22 cellular contexts compared by ENCODE assay signal in genomic region chr12:12744556-12745305, GRCh38. TPM values are rescaled to one million over a fixed set of nuclear protein-coding genes. Genes with fewer than 3 reads are reported as not detected.
A peak's percentile ranks its signal among the peaks of the same experiment; 100 is the strongest.
DNase-seq lines count a peak whose midpoint lies in the region; ATAC-seq and TF ChIP-seq lines count a peak whose summit lies in the region.
"Had no signal": no experiment of that assay in that cellular context is flagged by ENCODE, and none has a peak within 500 bp of the region (broad histone marks: within the 10 kb centered on the region; RNA-seq: fewer than 3 reads in every experiment).

No MANE protein-coding gene starts in this region.

- H3K36me3 Mint-ChIP-seq in MCF 10A (ENCODE audit: insufficient read depth, unreplicated experiment), result no peaks in the 10 kb centered on the region
- peaks cover 27% of the 10 kb centered on the region for H3K36me3 Mint-ChIP-seq in type B pancreatic cell

- CTCF ChIA-PET in MCF 10A (lab: Yijun Ruan, JAX), result interaction anchor here (4.1 kb wide), 1 partner anchor 8 kb away, joined by 42 read pairs; no protein-coding TSS in a partner anchor
- CTCF ChIA-PET in PC-3 (lab: Charles Lee), result interaction anchor here (0.6 kb wide), 1 partner anchor 29 kb away, joined by 5 read pairs; no protein-coding TSS in a partner anchor

- H3K27ac ChIP-seq in breast epithelium (peak overlapping the region; percentile 49 to 66), PC-3 (ENCODE audit: low read length) (no peak overlapping the region)
- H3K27ac ChIP-seq: tibial artery had no signal

- no peaks in the 10 kb centered on the region for H3K9me3 Mint-ChIP-seq in MCF 10A (ENCODE audit: unreplicated experiment)
- no peaks in the 10 kb centered on the region for H3K9me3 Mint-ChIP-seq in type B pancreatic cell
- H3K9me3 Mint-ChIP-seq: activated CD4-positive, alpha-beta memory T cell treated with anti-CD3 and anti-CD28 coated beads for 36 hours had no signal

- H2AFZ ChIP-seq in PC-3 (ENCODE audit: low read length), result no peak overlapping the region

- H4K20me1 ChIP-seq in PC-3 (ENCODE audit: low read length), result no peaks in the 10 kb centered on the region

- no peaks in the 10 kb centered on the region for H3K9me3 ChIP-seq in breast epithelium
- no peaks in the 10 kb centered on the region for H3K9me3 ChIP-seq in PC-3 (ENCODE audit: low read length)
- H3K9me3 ChIP-seq: tibial artery had no signal

- DNase-seq in breast epithelium (ENCODE audit: low spot score in 2 of 2) (no peak), MCF 10A (ENCODE audit: unreplicated experiment) (no peak), PC-3 (no peak), left kidney (ENCODE audit: low read depth, low spot score) (peak; percentile 93), type B pancreatic cell (ENCODE audit: extremely low spot score, unreplicated experiment) (peak; percentile 11), NCI-H526 treated with DMSO at 0.1 percent for 48 hours (lab: John Stamatoyannopoulos, UW) (no peak), T-helper 9 cell (no peak)
- DNase-seq: activated CD4-positive, alpha-beta memory T cell treated with anti-CD3 and anti-CD28 coated beads for 36 hours; activated naive CD4-positive, alpha-beta T cell; anterior cingulate cortex; central memory CD4-positive, alpha-beta T cell; foreskin melanocyte; H7; midbrain; NCI-H187 treated with DMSO at 0.1 percent for 48 hours; NCI-H526; OCI-M1; SHP77 treated with DMSO at 0.1 percent for 48 hours; stimulated activated CD4-positive, alpha-beta T cell treated with anti-CD3 and anti-CD28 coated beads, Interleukin-2, amount 100 ng/mL, for 48 hours; stimulated activated naive CD8-positive, alpha-beta T cell treated with anti-CD3 and anti-CD28 coated beads, Interleukin-15, Interleukin-2, amounts not matched to agents 100 U/mL and 50 U/mL, for 24 hours; tibial artery had no signal

- no peaks in the 10 kb centered on the region for H3K79me2 ChIP-seq in PC-3 (ENCODE audit: low read length)

- H3K4me1 ChIP-seq in breast epithelium (no peaks in the 10 kb centered on the region), PC-3 (ENCODE audit: insufficient read depth, low read length) (peaks cover 15% of the 10 kb centered on the region)
- H3K4me1 ChIP-seq: tibial artery had no signal

- no peaks in the 10 kb centered on the region for H3K36me3 ChIP-seq in breast epithelium
- no peaks in the 10 kb centered on the region for H3K36me3 ChIP-seq in PC-3 (ENCODE audit: low read depth, low read length)
- H3K36me3 ChIP-seq: tibial artery had no signal

- no peaks in the 10 kb centered on the region for H3F3A ChIP-seq in PC-3 (ENCODE audit: low read length, unreplicated experiment)

- intact Hi-C loops in breast epithelium (cut with DNase I; ENCODE audit: low total_unique reads) (loop anchor here (5.0 kb wide), 1 partner anchor 657 kb away; no protein-coding TSS in a partner anchor), MCF 10A (cut with micrococcal nuclease) (no loop called here), PC-3 (cut with micrococcal nuclease) (no loop called here)

- 0 out of 2 replicates have a peak overlapping the region, but pooled peaks have one; percentile 30 for H3K4me2 ChIP-seq in PC-3 (ENCODE audit: low read length)
- H3K4me2 ChIP-seq: smooth muscle cell had no signal

- no peaks in the 10 kb centered on the region for H3K9me2 ChIP-seq in PC-3 (replicated peaks; ENCODE audit: low read length)

- H3K9ac ChIP-seq in PC-3 (ENCODE audit: low read length), result no peak overlapping the region

- POLR2A ChIA-PET in MCF 10A (lab: Yijun Ruan, JAX) (interaction anchor here (1.9 kb wide), 1 partner anchor 14 kb away, joined by 5 read pairs; no protein-coding TSS in a partner anchor), PC-3 (lab: Charles Lee; ENCODE audit: unreplicated experiment) (no interaction called here)

- no peak for ATAC-seq in PC-3
- ATAC-seq: stimulated activated naive CD8-positive, alpha-beta T cell treated with anti-CD3 and anti-CD28 coated beads, Interleukin-15, Interleukin-2, amounts not matched to agents 100 U/mL and 50 U/mL, for 24 hours had no signal

- no peak for TF ChIP-seq POLR2A in breast epithelium (IDR thresholded peaks at IDR 0.05)

- H3K4me1 Mint-ChIP-seq in MCF 10A (ENCODE audit: insufficient read depth, unreplicated experiment), result peaks cover 11% of the 10 kb centered on the region
- peaks cover 9% of the 10 kb centered on the region for H3K4me1 Mint-ChIP-seq in type B pancreatic cell (ENCODE audit: unreplicated experiment)

- H3K4me3 Mint-ChIP-seq in MCF 10A (ENCODE audit: unreplicated experiment) (no peak overlapping the region), type B pancreatic cell (no peak overlapping the region)
- H3K4me3 Mint-ChIP-seq: activated CD4-positive, alpha-beta memory T cell treated with anti-CD3 and anti-CD28 coated beads for 36 hours had no signal

- H3K27me3 ChIP-seq in breast epithelium (no peaks in the 10 kb centered on the region), PC-3 (ENCODE audit: low read length) (no peaks in the 10 kb centered on the region)
- H3K27me3 ChIP-seq: tibial artery had no signal

- no peak for TF ChIP-seq CTCF in breast epithelium (IDR thresholded peaks at IDR 0.05)
- no peak for TF ChIP-seq CTCF in MCF 10A (IDR thresholded peaks at IDR 0.05; ENCODE audit: unreplicated experiment)
- TF ChIP-seq CTCF in PC-3 (conservative IDR thresholded peaks at IDR 0.05; ENCODE audit: low read depth, low read length), result no peak
- no peak for TF ChIP-seq CTCF in type B pancreatic cell (conservative IDR thresholded peaks at IDR 0.05)

- BruUV-seq in MCF 10A (replicated peaks; lab: Mats Ljungman, UMichigan) (no TSS peak), PC-3 (replicated peaks; lab: Mats Ljungman, UMichigan) (no TSS peak)

- H3K27me3 Mint-ChIP-seq in MCF 10A (ENCODE audit: insufficient read depth, unreplicated experiment) (no peaks in the 10 kb centered on the region), type B pancreatic cell (peaks cover 3% of the 10 kb centered on the region)
- H3K27me3 Mint-ChIP-seq: activated CD4-positive, alpha-beta memory T cell treated with anti-CD3 and anti-CD28 coated beads for 36 hours had no signal

- no peak overlapping the region for H3K27ac Mint-ChIP-seq in MCF 10A (ENCODE audit: low read depth, unreplicated experiment)
- no peak overlapping the region for H3K27ac Mint-ChIP-seq in type B pancreatic cell
- H3K27ac Mint-ChIP-seq: activated CD4-positive, alpha-beta memory T cell treated with anti-CD3 and anti-CD28 coated beads for 36 hours had no signal

- no peak overlapping the region for H3K4me3 ChIP-seq in breast epithelium
- no peak overlapping the region for H3K4me3 ChIP-seq in PC-3 (ENCODE audit: low read length)
- H3K4me3 ChIP-seq: smooth muscle cell, tibial artery had no signal

RNA-seq across cellular contexts. Expression of gene CDKN1B, which starts 27.6 kb away (rescaled TPM):
- total RNA-seq in breast epithelium (100 to 1,000 TPM in 1 of 3 donors, 10 to 100 TPM in 2; 45.0 to 113 (median 100.0) TPM), MCF 10A (2022) (33.9 and 41.6 TPM in 2 replicates), PC-3 (2014; rRNA removed) (29.2 and 37.2 TPM in 2 replicates), type B pancreatic cell (ENCODE audit: low replicate concordance) (49.6 and 85.5 TPM in 2 replicates)

RNA-seq across cellular contexts. Expression of gene APOLD1, which starts 40.7 kb away (rescaled TPM):
- 100 to 1,000 TPM in 1 of 3 donors, 10 to 100 TPM in 2; 26.7 to 236 (median 41.4) TPM for total RNA-seq in breast epithelium
- total RNA-seq in MCF 10A (2022), result 8.0 and 8.2 TPM in 2 replicates
- total RNA-seq in PC-3 (2014; rRNA removed), result 2.8 and 3.5 TPM in 2 replicates
- 2.9 and 5.6 TPM in 2 replicates for total RNA-seq in type B pancreatic cell (ENCODE audit: low replicate concordance)

RNA-seq across cellular contexts. Expression of gene GPR19, which starts 48.7 kb away (rescaled TPM):
- under 1 TPM in 2 of 3 donors, not detected in 1; 0.33 to 0.59 TPM for total RNA-seq in breast epithelium
- total RNA-seq in MCF 10A (2022), result 0.93 TPM in 1 of 2 replicates, not detected in the other
- 0.52 and 2.1 TPM in 2 replicates for total RNA-seq in PC-3 (2014; rRNA removed)
- 1.6 and 3.6 TPM in 2 replicates for total RNA-seq in type B pancreatic cell (ENCODE audit: low replicate concordance)

Comparison
In these comparisons a context has a peak if more than half of its experiments do, and no peak if none do; other contexts are left out.
1. DNase-seq: peak in left kidney (single experiment) and type B pancreatic cell (single experiment); none in breast epithelium (0 of 2), MCF 10A (single experiment), PC-3 (single experiment), NCI-H526 treated with DMSO at 0.1 percent for 48 hours (single experiment) and T-helper 9 cell (single experiment).